In genomic region chr15:39642011-39642640, GRCh38 we compare ENCODE assay signal across 9 cellular contexts.
DNase-seq lines count a peak whose midpoint lies in the region; ATAC-seq and TF ChIP-seq lines count a peak whose summit lies in the region.
"Had no signal": no experiment of that assay in that cellular context is flagged by ENCODE, and none has a peak within 500 bp of the region (broad histone marks: within the 10 kb centered on the region; RNA-seq: fewer than 3 reads in every experiment).

No MANE protein-coding gene starts in this region.

- H3K4me3 Mint-ChIP-seq in progenitor cell of endocrine pancreas (ENCODE audit: low read depth) = no peak overlapping the region

- H3K27ac Mint-ChIP-seq in progenitor cell of endocrine pancreas = peak overlapping the region; percentile 16

- H3K27me3 Mint-ChIP-seq in progenitor cell of endocrine pancreas = no peaks in the 10 kb centered on the region

- peak; percentile 86 for DNase-seq in ELR (ENCODE audit: low read depth)
- DNase-seq in RWPE1 (ENCODE audit: low spot score) = peak; percentile 79
- DNase-seq in epithelial cell of prostate (ENCODE audit: low read depth, low spot score) = peak; percentile 66
- no peak for DNase-seq in progenitor cell of endocrine pancreas (ENCODE audit: low spot score, unreplicated experiment)
- DNase-seq in SHP77 treated with DMSO at 0.1 percent for 48 hours (lab: John Stamatoyannopoulos, UW) = no peak
- no peak for DNase-seq in midbrain (lab: John Stamatoyannopoulos, UW)
- no peak for DNase-seq in NCI-H187 treated with DMSO at 0.1 percent for 48 hours (lab: John Stamatoyannopoulos, UW)
- DNase-seq: NCI-H774 had no signal

- H3K4me1 Mint-ChIP-seq in progenitor cell of endocrine pancreas (ENCODE audit: low read depth) = peaks cover 13% of the 10 kb centered on the region

- CTCF ChIA-PET in RWPE1 (lab: Yijun Ruan, JAX) = interaction anchor here (0.6 to 1.0 kb wide), 2 partner anchors 31 to 237 kb away, joined by 4 read pairs; no protein-coding TSS in a partner anchor

- H3K9me3 Mint-ChIP-seq in progenitor cell of endocrine pancreas (ENCODE audit: low read depth) = no peaks in the 10 kb centered on the region

- POLR2A ChIA-PET in RWPE1 (lab: Yijun Ruan, JAX; ENCODE audit: low non-redundant PET) = no interaction called here

- no peaks in the 10 kb centered on the region for H3K36me3 Mint-ChIP-seq in progenitor cell of endocrine pancreas (ENCODE audit: insufficient read depth)

- TF ChIP-seq CTCF in RWPE1 (conservative IDR thresholded peaks at IDR 0.05; ENCODE audit: low read depth) = no peak
- no peak for TF ChIP-seq CTCF in progenitor cell of endocrine pancreas (IDR thresholded peaks at IDR 0.05; ENCODE audit: unreplicated experiment)

- H3K27ac ChIP-seq in RWPE1 (no peak overlapping the region), epithelial cell of prostate (peak overlapping the region; percentile 90)

- ATAC-seq in GM21526 (IDR thresholded peaks at IDR 0.05; ENCODE audit: low FRiP score, unreplicated experiment) = no peak

Comparison
In these comparisons a context has a peak if more than half of its experiments do, and no peak if none do; other contexts are left out.
1. DNase-seq: peak in ELR (single experiment), RWPE1 (single experiment) and epithelial cell of prostate (single experiment); none in progenitor cell of endocrine pancreas (single experiment), SHP77 treated with DMSO at 0.1 percent for 48 hours (single experiment), midbrain (single experiment) and NCI-H187 treated with DMSO at 0.1 percent for 48 hours (single experiment).